In genomic region chr5:173583384-173583783, GRCh38 we compare ENCODE assay signal across 23 cellular contexts. TPM values are rescaled to one million over a fixed set of nuclear protein-coding genes. Genes with fewer than 3 reads are reported as not detected.
DNase-seq lines count a peak whose midpoint lies in the region; ATAC-seq and TF ChIP-seq lines count a peak whose summit lies in the region.
"Had no signal": no experiment of that assay in that cellular context is flagged by ENCODE, and none has a peak within 500 bp of the region (broad histone marks: within the 10 kb centered on the region; RNA-seq: fewer than 3 reads in every experiment).

No MANE protein-coding gene starts in this region.

- no peaks in the 10 kb centered on the region for H3K36me3 ChIP-seq in heart right ventricle
- H3K36me3 ChIP-seq in CD8-positive, alpha-beta memory T cell (ENCODE audit: insufficient read depth, low read length) = no peaks in the 10 kb centered on the region

- H3K27me3 ChIP-seq in heart right ventricle (no peaks in the 10 kb centered on the region), right cardiac atrium (ENCODE audit: control insufficient read depth, insufficient read depth) (no peaks in the 10 kb centered on the region), foreskin keratinocyte (no peaks in the 10 kb centered on the region)
- H3K27me3 ChIP-seq in CD8-positive, alpha-beta memory T cell (ENCODE audit: insufficient read depth, low read length, poor library complexity, severe bottlenecking) = no peaks in the 10 kb centered on the region

- DNase-seq in heart right ventricle (no peak), right cardiac atrium (no peak), coronary artery (ENCODE audit: low spot score) (peak; percentile 1), mesothelial cell of epicardium (ENCODE audit: low spot score in 2 of 2, unreplicated experiment in 2 of 2) (no peak), NOMO-1 treated with DMSO at 0.1 percent for 48 hours (lab: John Stamatoyannopoulos, UW; ENCODE audit: unreplicated experiment) (no peak), foreskin keratinocyte (no peak)
- DNase-seq in stimulated activated CD4-positive, alpha-beta T cell treated with anti-CD3 and anti-CD28 coated beads, Interleukin-12 subunit alpha, Interleukin-12 subunit beta, amount 100 ng/mL, for 4 hours = no peak
- no peak for DNase-seq in CD8-positive, alpha-beta memory T cell
- DNase-seq: DMS53, GF-D8, H7, HFFc6, MM.1S, NCI-H1048, NCI-H1436, NCI-H187 treated with DMSO at 0.1 percent for 48 hours, NCI-H2107, NCI-H446 treated with DMSO at 0.1 percent for 48 hours, NCI-H526 treated with DMSO at 0.1 percent for 48 hours, Right ventricle myocardium superior had no signal

- H3K4me3 ChIP-seq in heart right ventricle (no peak overlapping the region), right cardiac atrium (ENCODE audit: low read length) (no peak overlapping the region), coronary artery (no peak overlapping the region)
- no peak overlapping the region for H3K4me3 ChIP-seq in CD8-positive, alpha-beta memory T cell (ENCODE audit: low read length)
- H3K4me3 ChIP-seq: K562 had no signal

- peaks cover 13% of the 10 kb centered on the region for H3K4me1 Mint-ChIP-seq in mesothelial cell of epicardium
- H3K4me1 Mint-ChIP-seq in CD8-positive, alpha-beta memory T cell = no peaks in the 10 kb centered on the region

- H3K9me3 Mint-ChIP-seq in mesothelial cell of epicardium = peaks cover 33% of the 10 kb centered on the region
- H3K9me3 Mint-ChIP-seq in CD8-positive, alpha-beta memory T cell = peaks cover 14 to 68% (median 44%) of the 10 kb centered on the region in 5 donors

- peaks cover 0 to 24% (median 9%) of the 10 kb centered on the region in 9 donors for H3K4me1 ChIP-seq in heart right ventricle
- no peaks in the 10 kb centered on the region for H3K4me1 ChIP-seq in right cardiac atrium (ENCODE audit: control insufficient read depth, insufficient read depth, low read length)
- H3K4me1 ChIP-seq in foreskin keratinocyte = no peaks in the 10 kb centered on the region
- H3K4me1 ChIP-seq in CD8-positive, alpha-beta memory T cell (ENCODE audit: insufficient read depth, low read length) = no peaks in the 10 kb centered on the region

- peak overlapping the region; percentile 25 for H3K27ac Mint-ChIP-seq in mesothelial cell of epicardium
- H3K27ac Mint-ChIP-seq in CD8-positive, alpha-beta memory T cell = no peak overlapping the region
- H3K27ac Mint-ChIP-seq: HFFc6 had no signal

- CTCF ChIA-PET in CD8-positive, alpha-beta memory T cell (lab: Charles Lee) = interaction anchor here (1.6 to 1.7 kb wide), 2 partner anchors 10 to 26 kb away, joined by 3 to 8 read pairs; no protein-coding TSS in a partner anchor

- 34 to 55% methylated on average over 2 of the region's 2 CpGs for WGBS in heart right ventricle, 2 donors
- WGBS in right cardiac atrium = 45% methylated on average over 2 of the region's 2 CpGs

- TF ChIP-seq CTCF in heart right ventricle (IDR thresholded peaks at IDR 0.05) (no peak), coronary artery (IDR thresholded peaks at IDR 0.05) (no peak), mesothelial cell of epicardium (IDR thresholded peaks at IDR 0.05; ENCODE audit: unreplicated experiment) (no peak), foreskin keratinocyte (conservative IDR thresholded peaks at IDR 0.05) (no peak)

- peak in 6 of 8 donors; percentile 29 to 63 (median 40) for ATAC-seq in heart right ventricle
- no peak for ATAC-seq in right cardiac atrium
- ATAC-seq in foreskin keratinocyte = no peak
- ATAC-seq: K562 had no signal

- H3K27ac ChIP-seq in heart right ventricle (peak overlapping the region in 2 of 10 donors; percentile 2 to 31), right cardiac atrium (ENCODE audit: low read length) (no peak overlapping the region), coronary artery (no peak overlapping the region), foreskin keratinocyte (no peak overlapping the region)
- no peak overlapping the region for H3K27ac ChIP-seq in CD8-positive, alpha-beta memory T cell (ENCODE audit: low read depth, low read length)
- H3K27ac ChIP-seq: 22Rv1, C4-2B had no signal

- POLR2A ChIA-PET in CD8-positive, alpha-beta memory T cell (lab: Charles Lee) = no interaction called here

- H3K36me3 Mint-ChIP-seq in mesothelial cell of epicardium = peaks cover 18% of the 10 kb centered on the region
- peaks cover 0 to 62% (median 4%) of the 10 kb centered on the region in 3 donors for H3K36me3 Mint-ChIP-seq in CD8-positive, alpha-beta memory T cell

- H3K9me3 ChIP-seq in heart right ventricle = peaks cover 0 to 41% (median 9%) of the 10 kb centered on the region in 11 donors
- H3K9me3 ChIP-seq in right cardiac atrium (ENCODE audit: control insufficient read depth, low read length) = peaks cover 2% of the 10 kb centered on the region
- peaks cover 3% of the 10 kb centered on the region for H3K9me3 ChIP-seq in CD8-positive, alpha-beta memory T cell (ENCODE audit: low read length)

- intact Hi-C loops in heart right ventricle (cut with DNase I) = no loop called here
- intact Hi-C loops in right cardiac atrium (cut with DNase I) = no loop called here

- no peaks in the 10 kb centered on the region for H3K27me3 Mint-ChIP-seq in mesothelial cell of epicardium (ENCODE audit: low read depth)
- peaks cover 6 to 8% of the 10 kb centered on the region in 2 donors for H3K27me3 Mint-ChIP-seq in CD8-positive, alpha-beta memory T cell

- H3K4me3 Mint-ChIP-seq in mesothelial cell of epicardium = no peak overlapping the region
- no peak overlapping the region for H3K4me3 Mint-ChIP-seq in CD8-positive, alpha-beta memory T cell
- H3K4me3 Mint-ChIP-seq: HFFc6 had no signal

RNA-seq across cellular contexts. Expression of gene BOD1, which starts 33.1 kb away (rescaled TPM):
- 10 to 100 TPM; 37.6 to 54.3 (median 46.3) TPM for total RNA-seq in heart right ventricle
- 10 to 100 TPM; 20.2 to 36.7 TPM for polyA plus RNA-seq in heart right ventricle
- total RNA-seq in right cardiac atrium = 10 to 100 TPM; 42.7 to 53.6 (median 46.8) TPM
- polyA plus RNA-seq in right cardiac atrium = 29.0 TPM
- total RNA-seq in mesothelial cell of epicardium = 90.6 to 91.9 TPM (median 91.2 TPM) in 3 replicates
- 58.5 and 67.2 TPM in 2 replicates for total RNA-seq in foreskin keratinocyte
- 51.8 and 61.2 TPM in 2 replicates for polyA plus RNA-seq in foreskin keratinocyte
- 10 to 100 TPM; 23.0 to 25.1 TPM for total RNA-seq in CD8-positive, alpha-beta memory T cell
- polyA plus RNA-seq in CD8-positive, alpha-beta memory T cell = 17.1 TPM

Comparison
In these comparisons a context has a peak if more than half of its experiments do, and no peak if none do; other contexts are left out.
1. ATAC-seq: peak in heart right ventricle (6 of 8); none in right cardiac atrium (0 of 2) and foreskin keratinocyte (single experiment).